8 cellular contexts compared by ENCODE assay signal in genomic region chr12:53746592-53747491, GRCh38. TPM values are rescaled to one million over a fixed set of nuclear protein-coding genes. Genes with fewer than 3 reads are reported as not detected.
DNase-seq lines count a peak whose midpoint lies in the region; ATAC-seq, FAIRE-seq and TF ChIP-seq lines count a peak whose summit lies in the region.

No MANE protein-coding gene starts in this region.

- peak; percentile 100 for TF ChIP-seq CTCF in choroid plexus epithelial cell (conservative IDR thresholded peaks at IDR 0.05; ENCODE audit: low read depth, low read length)
- TF ChIP-seq CTCF in HepG2 (CRISPR knock-in tag; IDR thresholded peaks at IDR 0.05): peak; percentile 98

- WGBS in HepG2 (ENCODE audit: low lambda C conversion rate): 2% methylated on average over 14 of the region's 25 CpGs

- peak; percentile 95 for TF ChIP-seq RAD21 in HepG2 (CRISPR knock-in tag; IDR thresholded peaks at IDR 0.05)

- CTCF ChIA-PET in HepG2 (lab: Yijun Ruan, JAX; ENCODE audit: low intra/inter-chr PET ratio, low total read pairs): interaction anchor here (1.0 to 10.1 kb wide), 3 partner anchors 10 to 204 kb away, joined by 3 to 216 read pairs (median 6); no protein-coding TSS in a partner anchor

- TF ChIP-seq EP300 in HepG2 (IDR thresholded peaks at IDR 0.05; ENCODE audit: low read depth in 2 of 2, low read length in 2 of 2) (no peak), HepG2 (CRISPR knock-in tag; IDR thresholded peaks at IDR 0.05; ENCODE audit: borderline replicate concordance) (no peak)

- peak; percentile 54 for ATAC-seq in HG03280 (IDR thresholded peaks at IDR 0.05; ENCODE audit: unreplicated experiment)
- peak; percentile 88 for ATAC-seq in HepG2
- no peak for ATAC-seq in GM19035 (IDR thresholded peaks at IDR 0.05; ENCODE audit: unreplicated experiment)

- intact Hi-C loops in HepG2 (cut with micrococcal nuclease; ENCODE audit: unreplicated experiment): loop anchor here (2.0 kb wide), 2 partner anchors 20 to 202 kb away; partner anchors contain the start of gene CALCOCO1

- H3K9me3 ChIP-seq in HepG2 (ENCODE audit: low read length): no peaks in the 10 kb centered on the region

- FAIRE-seq in HepG2 (lab: Jason Lieb, UNC): peak; percentile 92

- H4K20me1 ChIP-seq in HepG2 (ENCODE audit: insufficient read depth, low read length): no peaks in the 10 kb centered on the region

- H3K4me1 ChIP-seq in HepG2 (ENCODE audit: insufficient read depth, low read length): peaks cover 14% of the 10 kb centered on the region

- H3K79me2 ChIP-seq in HepG2 (ENCODE audit: insufficient read depth, low read length): no peaks in the 10 kb centered on the region

- H3K4me3 ChIP-seq in choroid plexus epithelial cell (ENCODE audit: low read depth, low read length): no peak overlapping the region
- H3K4me3 ChIP-seq in HepG2 (replicated peaks in 1 of 3; ENCODE audit: insufficient read depth in 1 of 3, low read depth in 2 of 3, low read length in 3 of 3): no peak overlapping the region

- no peaks in the 10 kb centered on the region for H3K36me3 ChIP-seq in HepG2 (replicated peaks in 1 of 2; ENCODE audit: control insufficient read depth in 1 of 2, insufficient read depth in 2 of 2, low read length in 2 of 2)

- no peak overlapping the region for H2AFZ ChIP-seq in HepG2 (ENCODE audit: low read length)

- POLR2A ChIA-PET in HepG2 (lab: Yijun Ruan, JAX): no interaction called here

- no peak overlapping the region for H3K27ac ChIP-seq in HepG2 (ENCODE audit: extremely low read length, insufficient read depth, low read length)

- peaks cover 9 to 89% of the 10 kb centered on the region in 2 experiments; a peak in 4 of 5 replicates for H3K27me3 ChIP-seq in HepG2 (ENCODE audit: control insufficient read depth in 1 of 2, insufficient read depth in 2 of 2, low read length in 2 of 2)

- no peak overlapping the region for H3K4me2 ChIP-seq in HepG2 (ENCODE audit: low read depth, low read length)

- no peak for TF ChIP-seq POLR2A in HepG2 (IDR thresholded peaks at IDR 0.05; ENCODE audit: insufficient read depth in 1 of 2, low read depth in 2 of 2, low read length in 2 of 2)

- H3K9ac ChIP-seq in HepG2 (ENCODE audit: insufficient read depth, low read depth, low read length): no peak overlapping the region

- in situ Hi-C loops in HepG2 (cut with HindIII; ENCODE audit: extremely low pct_ligation_motif_present, low pct_unique_long_range_greater_than_20kb): no loop called here

- BruUV-seq in HepG2 (replicated peaks; lab: Mats Ljungman, UMichigan): no TSS peak

- DNase-seq in DMS153 (lab: John Stamatoyannopoulos, UW) (peak; percentile 69), NCI-H526 treated with DMSO at 0.1 percent for 48 hours (lab: John Stamatoyannopoulos, UW) (peak; percentile 79), choroid plexus epithelial cell (ENCODE audit: low read depth) (peak; percentile 94), HepG2 (ENCODE audit: low spot score) (peak; percentile 76)
- peak; percentile 87 for DNase-seq in activated CD4-positive, alpha-beta T cell treated with anti-CD3 and anti-CD28 coated beads, Interleukin-2, amount 50 U/mL, for 1 hour
- peak; percentile 87 for DNase-seq in stimulated activated CD4-positive, alpha-beta T cell treated with anti-CD3 and anti-CD28 coated beads, Interleukin-4, amount 100 ng/mL, for 1 hour

TF ChIP-seq in HepG2, 621 proteins besides CTCF, POLR2A, EP300 and RAD21 (continues in another document):
- peak; percentile 71 for TF ChIP-seq THAP11 (CRISPR knock-in tag; IDR thresholded peaks at IDR 0.05)
- TF ChIP-seq KDM2A (CRISPR knock-in tag; IDR thresholded peaks at IDR 0.05; ENCODE audit: borderline replicate concordance, low read depth): peak; percentile 96
- TF ChIP-seq FOXO1 (CRISPR knock-in tag; IDR thresholded peaks at IDR 0.05): peak; percentile 56
- TF ChIP-seq TAF1 (CRISPR knock-in tag; IDR thresholded peaks at IDR 0.05): 0 out of 2 replicates have a peak, but pooled peaks have one; percentile 31
- no peak for TF ChIP-seq ZNF776 (CRISPR knock-in tag; IDR thresholded peaks at IDR 0.05)
- TF ChIP-seq SP1 (IDR thresholded peaks at IDR 0.05): no peak
- TF ChIP-seq SP1 (CRISPR knock-in tag; IDR thresholded peaks at IDR 0.05): no peak
- TF ChIP-seq ZNF501 (CRISPR knock-in tag; IDR thresholded peaks at IDR 0.05): 0 out of 2 replicates have a peak, but pooled peaks have one; percentile 26
- 0 out of 2 replicates have a peak, but pooled peaks have one; percentile 68 for TF ChIP-seq REPIN1 (CRISPR knock-in tag; IDR thresholded peaks at IDR 0.05; ENCODE audit: borderline replicate concordance, low read depth)
- TF ChIP-seq ATF6 (CRISPR knock-in tag; conservative IDR thresholded peaks at IDR 0.05): no peak
- TF ChIP-seq ZNF75D (CRISPR knock-in tag; IDR thresholded peaks at IDR 0.05; ENCODE audit: borderline replicate concordance): no peak
- peak; percentile 40; the same call in 1 of the 2 replicates for TF ChIP-seq MED1 (CRISPR knock-in tag; IDR thresholded peaks at IDR 0.05)
- TF ChIP-seq ZNF329 (CRISPR knock-in tag; IDR thresholded peaks at IDR 0.05; ENCODE audit: low read depth): no peak

RNA-seq across cellular contexts. Expression of gene CISTR, which starts 4.9 kb away (rescaled TPM):
- total RNA-seq in HepG2 (2016; rRNA removed; fragmentation: Illumina TruSeq; extraction: Trizol): not detected in 2 replicates
- not detected in 2 replicates for total RNA-seq in HepG2 (2016; cell fraction: cytosol; rRNA removed; fragmentation: Illumina TruSeq; extraction: Trizol; ENCODE audit: low read depth)
- total RNA-seq in HepG2 (2016; cell fraction: insoluble cytoplasmic fraction; rRNA removed; fragmentation: Illumina TruSeq; extraction: Trizol): not detected in 2 replicates
- not detected in 2 replicates for total RNA-seq in HepG2 (2016; cell fraction: membrane; rRNA removed; fragmentation: Illumina TruSeq; extraction: Trizol)
- total RNA-seq in HepG2 (2016; cell fraction: nucleus; rRNA removed; fragmentation: Illumina TruSeq; extraction: Trizol): not detected in 2 replicates
- not detected in 2 replicates for polyA plus RNA-seq in HepG2 (2011; rRNA removed)
- polyA plus RNA-seq in HepG2 (2011; cell fraction: cytosol; rRNA removed): not detected in 2 replicates
- polyA plus RNA-seq in HepG2 (2011; cell fraction: nucleus; rRNA removed): not detected in 2 replicates
- polyA plus RNA-seq in HepG2 (2012): not detected in 2 replicates
- polyA plus RNA-seq in HepG2 (2016; cell fraction: cytosol; fragmentation: Illumina TruSeq; extraction: Trizol; ENCODE audit: low read depth): not detected in 2 replicates
- polyA plus RNA-seq in HepG2 (2016; cell fraction: insoluble cytoplasmic fraction; fragmentation: Illumina TruSeq; extraction: Trizol; ENCODE audit: low read depth): not detected in 2 replicates
- not detected in 2 replicates for polyA plus RNA-seq in HepG2 (2016; cell fraction: membrane; fragmentation: Illumina TruSeq; extraction: Trizol; ENCODE audit: low read depth)
- polyA plus RNA-seq in HepG2 (2016; cell fraction: nucleus; fragmentation: Illumina TruSeq; extraction: Trizol; ENCODE audit: insufficient read depth, low read depth): not detected in 2 replicates
- polyA minus RNA-seq in HepG2 (2011; rRNA and poly(A)+ RNA removed; ENCODE audit: low replicate concordance): not detected in 2 replicates
- not detected in 2 replicates for polyA minus RNA-seq in HepG2 (2011; cell fraction: cytosol; rRNA and poly(A)+ RNA removed)
- polyA minus RNA-seq in HepG2 (2011; cell fraction: nucleus; rRNA and poly(A)+ RNA removed): not detected in 2 replicates

RNA-seq across cellular contexts. Expression of gene CALCOCO1, which starts 19.6 kb away (rescaled TPM):
- 4.9 and 7.7 TPM in 2 replicates for total RNA-seq in HepG2 (2016; rRNA removed; fragmentation: Illumina TruSeq; extraction: Trizol)
- 0.81 and 0.88 TPM in 2 replicates for total RNA-seq in HepG2 (2016; cell fraction: cytosol; rRNA removed; fragmentation: Illumina TruSeq; extraction: Trizol; ENCODE audit: low read depth)
- total RNA-seq in HepG2 (2016; cell fraction: insoluble cytoplasmic fraction; rRNA removed; fragmentation: Illumina TruSeq; extraction: Trizol): 5.4 and 6.9 TPM in 2 replicates
- total RNA-seq in HepG2 (2016; cell fraction: membrane; rRNA removed; fragmentation: Illumina TruSeq; extraction: Trizol): 1.0 and 1.4 TPM in 2 replicates
- total RNA-seq in HepG2 (2016; cell fraction: nucleus; rRNA removed; fragmentation: Illumina TruSeq; extraction: Trizol): 10.7 and 11.7 TPM in 2 replicates
- polyA plus RNA-seq in HepG2 (2011; rRNA removed): 47.7 and 57.2 TPM in 2 replicates
- 19.0 and 25.5 TPM in 2 replicates for polyA plus RNA-seq in HepG2 (2011; cell fraction: cytosol; rRNA removed)
- polyA plus RNA-seq in HepG2 (2011; cell fraction: nucleus; rRNA removed): 439 and 465 TPM in 2 replicates
- polyA plus RNA-seq in HepG2 (2012): 33.3 and 36.8 TPM in 2 replicates
- polyA plus RNA-seq in HepG2 (2016; cell fraction: cytosol; fragmentation: Illumina TruSeq; extraction: Trizol; ENCODE audit: low read depth): 0.11 and 0.44 TPM in 2 replicates
- 3.8 and 4.3 TPM in 2 replicates for polyA plus RNA-seq in HepG2 (2016; cell fraction: insoluble cytoplasmic fraction; fragmentation: Illumina TruSeq; extraction: Trizol; ENCODE audit: low read depth)
- 0.77 and 1.1 TPM in 2 replicates for polyA plus RNA-seq in HepG2 (2016; cell fraction: membrane; fragmentation: Illumina TruSeq; extraction: Trizol; ENCODE audit: low read depth)
- polyA plus RNA-seq in HepG2 (2016; cell fraction: nucleus; fragmentation: Illumina TruSeq; extraction: Trizol; ENCODE audit: insufficient read depth, low read depth): 21.6 and 24.3 TPM in 2 replicates
- polyA minus RNA-seq in HepG2 (2011; rRNA and poly(A)+ RNA removed; ENCODE audit: low replicate concordance): 53.0 and 73.1 TPM in 2 replicates
- polyA minus RNA-seq in HepG2 (2011; cell fraction: cytosol; rRNA and poly(A)+ RNA removed): 5.3 and 6.5 TPM in 2 replicates
- 71.2 and 84.0 TPM in 2 replicates for polyA minus RNA-seq in HepG2 (2011; cell fraction: nucleus; rRNA and poly(A)+ RNA removed)
